25 cellular contexts compared by ENCODE assay signal in genomic region chr15:81357178-81357686, GRCh38. TPM values are rescaled to one million over a fixed set of nuclear protein-coding genes. Genes with fewer than 3 reads are reported as not detected.
DNase-seq lines count a peak whose midpoint lies in the region; ATAC-seq and TF ChIP-seq lines count a peak whose summit lies in the region.
"Had no signal": no experiment of that assay in that cellular context is flagged by ENCODE, and none has a peak within 500 bp of the region (broad histone marks: within the 10 kb centered on the region; RNA-seq: fewer than 3 reads in every experiment).

No MANE protein-coding gene starts in this region.

- no peaks in the 10 kb centered on the region for H3K9me3 Mint-ChIP-seq in activated CD4-positive, alpha-beta T cell treated with anti-CD3 and anti-CD28 coated beads, Interleukin-2, amount 10 ng/mL, durations not matched to agents 24 days and 14 days
- H3K9me3 Mint-ChIP-seq: activated naive CD4-positive, alpha-beta T cell treated with anti-CD3 and anti-CD28 coated beads for 36 hours had no signal

- POLR2A ChIA-PET in A673 (lab: Charles Lee; ENCODE audit: low non-redundant PET), result no interaction called here

- no peak overlapping the region for H3K27ac Mint-ChIP-seq in activated CD4-positive, alpha-beta T cell treated with anti-CD3 and anti-CD28 coated beads, Interleukin-2, amount 10 ng/mL, durations not matched to agents 24 days and 14 days
- H3K27ac Mint-ChIP-seq: activated naive CD4-positive, alpha-beta T cell treated with anti-CD3 and anti-CD28 coated beads for 36 hours had no signal

- ATAC-seq in HG03196 (IDR thresholded peaks at IDR 0.05; ENCODE audit: unreplicated experiment) (no peak), right cardiac atrium (no peak)
- ATAC-seq: heart left ventricle had no signal

- no peak overlapping the region for H3K4me3 Mint-ChIP-seq in activated CD4-positive, alpha-beta T cell treated with anti-CD3 and anti-CD28 coated beads, Interleukin-2, amount 10 ng/mL, durations not matched to agents 24 days and 14 days
- H3K4me3 Mint-ChIP-seq: activated naive CD4-positive, alpha-beta T cell treated with anti-CD3 and anti-CD28 coated beads for 36 hours had no signal

- peaks cover 6% of the 10 kb centered on the region for H3K27me3 Mint-ChIP-seq in activated CD4-positive, alpha-beta T cell treated with anti-CD3 and anti-CD28 coated beads, Interleukin-2, amount 10 ng/mL, durations not matched to agents 24 days and 14 days

- BruUV-seq in A673 (replicated peaks; lab: Mats Ljungman, UMichigan), result no TSS peak

- CTCF ChIA-PET in A673 (lab: Charles Lee), result no interaction called here

- H3K4me1 ChIP-seq in A673 (ENCODE audit: insufficient read depth, low read length, poor library complexity, severe bottlenecking) (no peaks in the 10 kb centered on the region), right cardiac atrium (ENCODE audit: control insufficient read depth, insufficient read depth, low read length) (no peaks in the 10 kb centered on the region)
- H3K4me1 ChIP-seq: heart left ventricle, right atrium auricular region, suprapubic skin had no signal

- H3K27ac ChIP-seq in A673 (ENCODE audit: low read depth, low read length, poor library complexity, severe bottlenecking) (no peak overlapping the region), right cardiac atrium (ENCODE audit: low read length) (no peak overlapping the region)
- H3K27ac ChIP-seq: heart left ventricle, right atrium auricular region, suprapubic skin had no signal

- DNase-seq in A673 (ENCODE audit: low spot score) (peak; percentile 9), NB4 (ENCODE audit: low read depth) (peak; percentile 19), choroid plexus epithelial cell (ENCODE audit: low read depth) (peak; percentile 7), activated gamma-delta T cell (lab: John Stamatoyannopoulos, UW) (no peak), right cardiac atrium (no peak)
- no peak for DNase-seq in activated CD4-positive, alpha-beta T cell treated with anti-CD3 and anti-CD28 coated beads, Interleukin-2, amount 10 ng/mL, durations not matched to agents 24 days and 14 days
- DNase-seq: activated CD4-positive, alpha-beta T cell treated with anti-CD3 and anti-CD28 coated beads, Interleukin-2, amount 50 U/mL, for 4 hours; activated naive CD4-positive, alpha-beta T cell treated with anti-CD3 and anti-CD28 coated beads for 36 hours; aorta; cerebellar nuclear complex; DMS153; effector CD8-positive, alpha-beta T cell; heart left ventricle; IMR-90; NCI-H1048; NCI-H1930; NCI-H226; occipital lobe; T1000 had no signal

- H3K9me3 ChIP-seq in A673 (ENCODE audit: low read depth, low read length, poor library complexity, severe bottlenecking) (no peaks in the 10 kb centered on the region), right cardiac atrium (ENCODE audit: control insufficient read depth, low read length) (no peaks in the 10 kb centered on the region)
- H3K9me3 ChIP-seq: heart left ventricle, right atrium auricular region, suprapubic skin had no signal

- no peak for TF ChIP-seq POLR2A in NB4 (IDR thresholded peaks at IDR 0.05; ENCODE audit: extremely low read depth, insufficient read length)

- no peak overlapping the region for H3K4me3 ChIP-seq in A673 (ENCODE audit: low read depth, low read length, poor library complexity, severe bottlenecking)
- H3K4me3 ChIP-seq in NB4 (ENCODE audit: low read depth, low read length), result no peak overlapping the region
- no peak overlapping the region for H3K4me3 ChIP-seq in choroid plexus epithelial cell (ENCODE audit: low read depth, low read length)
- H3K4me3 ChIP-seq in right cardiac atrium (ENCODE audit: low read length), result no peak overlapping the region
- H3K4me3 ChIP-seq: heart left ventricle, right atrium auricular region, suprapubic skin had no signal

- intact Hi-C loops in A673 (cut with micrococcal nuclease; ENCODE audit: unreplicated experiment), result no loop called here
- intact Hi-C loops in activated CD4-positive, alpha-beta T cell treated with anti-CD3 and anti-CD28 coated beads, Interleukin-2, amount 10 ng/mL, durations not matched to agents 24 days and 14 days (cut with micrococcal nuclease), result no loop called here
- intact Hi-C loops in right cardiac atrium (cut with DNase I), result no loop called here

- WGBS in right cardiac atrium, result 71% methylated on average over 6 of the region's 6 CpGs

- H3K36me3 Mint-ChIP-seq in activated CD4-positive, alpha-beta T cell treated with anti-CD3 and anti-CD28 coated beads, Interleukin-2, amount 10 ng/mL, durations not matched to agents 24 days and 14 days (ENCODE audit: low read depth), result no peaks in the 10 kb centered on the region

- no peaks in the 10 kb centered on the region for H3K4me1 Mint-ChIP-seq in activated CD4-positive, alpha-beta T cell treated with anti-CD3 and anti-CD28 coated beads, Interleukin-2, amount 10 ng/mL, durations not matched to agents 24 days and 14 days

- no peak for TF ChIP-seq CTCF in A673 (conservative IDR thresholded peaks at IDR 0.05; ENCODE audit: low read depth, low read length)
- peak; percentile 24; the same call in 1 of the 2 replicates for TF ChIP-seq CTCF in GM12874 (IDR thresholded peaks at IDR 0.05; ENCODE audit: insufficient read depth, low read depth, low read length)
- no peak for TF ChIP-seq CTCF in NB4 (IDR thresholded peaks at IDR 0.05; ENCODE audit: low read depth, low read length)
- peak; percentile 38 for TF ChIP-seq CTCF in choroid plexus epithelial cell (conservative IDR thresholded peaks at IDR 0.05; ENCODE audit: low read depth, low read length)

- no peaks in the 10 kb centered on the region for H3K36me3 ChIP-seq in A673 (ENCODE audit: insufficient read depth, low read length, poor library complexity, severe bottlenecking)
- H3K36me3 ChIP-seq: heart left ventricle, right atrium auricular region, suprapubic skin had no signal

- H3K27me3 ChIP-seq in A673 (replicated peaks; ENCODE audit: insufficient read depth, low read depth, low read length, poor library complexity) (peaks cover 19% of the 10 kb centered on the region), right cardiac atrium (ENCODE audit: control insufficient read depth, insufficient read depth) (no peaks in the 10 kb centered on the region)
- H3K27me3 ChIP-seq: heart left ventricle, right atrium auricular region, suprapubic skin had no signal

RNA-seq across cellular contexts. Expression of gene TMC3, which starts 16.8 kb away (rescaled TPM):
- total RNA-seq in A673 (2021) (not detected in 2 replicates), right cardiac atrium (under 1 TPM in 1 of 4 donors, not detected in 3; 0.14 TPM)
- total RNA-seq in activated CD4-positive, alpha-beta T cell treated with anti-CD3 and anti-CD28 coated beads, Interleukin-2, amount 10 ng/mL, durations not matched to agents 24 days and 14 days, result not detected in 2 replicates
- polyA plus RNA-seq in right cardiac atrium, result 0.02 TPM
- total RNA-seq: activated naive CD4-positive, alpha-beta T cell treated with anti-CD3 and anti-CD28 coated beads for 36 hours; fibroblast of lung; IMR-90; right atrium auricular region; RPMI7951 had no signal
- polyA plus RNA-seq: aorta, fibroblast of lung, heart left ventricle, IMR-90 had no signal

RNA-seq across cellular contexts. Expression of gene STARD5, which starts 33.3 kb away (rescaled TPM):
- total RNA-seq in A673 (2021), result 0.54 and 2.1 TPM in 2 replicates
- total RNA-seq in activated CD4-positive, alpha-beta T cell treated with anti-CD3 and anti-CD28 coated beads, Interleukin-2, amount 10 ng/mL, durations not matched to agents 24 days and 14 days, result 4.6 and 5.8 TPM in 2 replicates
- total RNA-seq in right cardiac atrium, result 1 to 10 TPM; 1.7 to 5.3 (median 3.3) TPM
- 2.7 TPM for polyA plus RNA-seq in right cardiac atrium

Comparison
In these comparisons a context has a peak if more than half of its experiments do, and no peak if none do; other contexts are left out.
1. DNase-seq: peak in A673 (single experiment), NB4 (single experiment) and choroid plexus epithelial cell (single experiment); none in activated CD4-positive, alpha-beta T cell treated with anti-CD3 and anti-CD28 coated beads, Interleukin-2, amount 10 ng/mL, durations not matched to agents 24 days and 14 days (single experiment), activated gamma-delta T cell (single experiment) and right cardiac atrium (0 of 3).
2. CTCF ChIP-seq: peak in GM12874 (single experiment) and choroid plexus epithelial cell (single experiment); none in A673 (single experiment) and NB4 (single experiment).